In the genomic region with DNA sequence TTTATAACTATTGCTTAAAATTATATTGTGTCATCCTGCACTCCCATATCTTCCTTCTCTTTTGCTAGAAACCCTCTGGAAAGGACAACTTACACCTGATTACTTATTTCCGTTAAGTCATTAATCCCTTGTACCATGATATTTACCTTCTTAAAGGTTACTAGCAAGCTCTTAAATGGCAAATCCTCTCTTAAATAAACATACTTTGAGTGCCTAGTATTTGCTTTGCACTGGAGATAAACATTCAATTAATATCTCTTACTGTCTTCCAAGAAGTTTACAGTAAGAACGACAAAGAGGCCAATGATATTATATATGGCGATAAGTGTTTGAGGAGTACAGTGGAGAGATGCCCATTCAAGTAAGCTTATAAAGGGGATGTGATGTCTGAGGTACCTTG, we compare ENCODE assay signal across 23 cellular contexts.
"Had no signal": no experiment of that assay in that cellular context is flagged by ENCODE, and none has a peak within 500 bp of the region (broad histone marks: within the 10 kb centered on the region; RNA-seq: fewer than 3 reads in every experiment).

No MANE protein-coding gene starts in this region.

- H3K9me3 ChIP-seq: gastrocnemius medialis, left lung, prostate gland, right atrium auricular region, suprapubic skin, transverse colon, vagina had no signal

- ATAC-seq: gastrocnemius medialis; left cardiac atrium; left lung; naive thymus-derived CD8-positive, alpha-beta T cell; sciatic nerve; stimulated activated naive CD8-positive, alpha-beta T cell treated with anti-CD3 and anti-CD28 coated beads, Interleukin-15, amount 100 ng/mL, for 72 hours had no signal

- DNase-seq: cortex of kidney; effector CD4-positive, alpha-beta T cell; gastrocnemius medialis; head of caudate nucleus; left cardiac atrium; left lung; mesendoderm; naive thymus-derived CD8-positive, alpha-beta T cell; nephron progenitor cell; nucleus accumbens; stimulated activated CD4-positive, alpha-beta T cell treated with anti-CD3 and anti-CD28 coated beads, Interleukin-12 subunit alpha, Interleukin-12 subunit beta, amount 100 ng/mL, for 4 hours; stimulated activated CD4-positive, alpha-beta T cell treated with anti-CD3 and anti-CD28 coated beads, Interleukin-1b, Interleukin-23, amount 100 ng/mL, for 48 hours; stimulated activated CD4-positive, alpha-beta T cell treated with anti-CD3 and anti-CD28 coated beads, Interleukin-4, amount 100 ng/mL, for 1 hour; stimulated activated CD8-positive, alpha-beta memory T cell treated with anti-CD3 and anti-CD28 coated beads, Interleukin-4, amount 100 ng/mL, for 48 hours; stimulated activated naive CD4-positive, alpha-beta T cell; stimulated activated naive CD8-positive, alpha-beta T cell treated with anti-CD3 and anti-CD28 coated beads, Interleukin-15, amount 100 ng/mL, for 72 hours; transverse colon had no signal

- H3K27ac ChIP-seq: gastrocnemius medialis, left lung, prostate gland, right atrium auricular region, suprapubic skin, transverse colon, vagina had no signal

- H3K4me3 ChIP-seq: gastrocnemius medialis, left lung, prostate gland, right atrium auricular region, smooth muscle cell, suprapubic skin, transverse colon, vagina had no signal

- H3K4me1 ChIP-seq: gastrocnemius medialis, left lung, prostate gland, right atrium auricular region, suprapubic skin, transverse colon, vagina had no signal

- H3K4me2 ChIP-seq: smooth muscle cell had no signal

- H3K27me3 ChIP-seq: gastrocnemius medialis, left lung, right atrium auricular region, suprapubic skin, transverse colon, vagina had no signal
